9 cellular contexts compared by ENCODE assay signal in genomic region chr17:14303343-14304221, GRCh38. TPM values are rescaled to one million over a fixed set of nuclear protein-coding genes. Genes with fewer than 3 reads are reported as not detected.
DNase-seq lines count a peak whose midpoint lies in the region; ATAC-seq and TF ChIP-seq lines count a peak whose summit lies in the region.
"Had no signal": no experiment of that assay in that cellular context is flagged by ENCODE, and none has a peak within 500 bp of the region (broad histone marks: within the 10 kb centered on the region; RNA-seq: fewer than 3 reads in every experiment).

No MANE protein-coding gene starts in this region.

- no peaks in the 10 kb centered on the region for H3K36me3 ChIP-seq in kidney epithelial cell (ENCODE audit: control insufficient read depth, insufficient read depth, low read length)

- peak overlapping the region; percentile 82 for H3K27ac Mint-ChIP-seq in activated CD4-positive, alpha-beta T cell treated with anti-CD3 and anti-CD28 coated beads for 36 hours
- peak overlapping the region; percentile 84 for H3K27ac Mint-ChIP-seq in activated naive CD8-positive, alpha-beta T cell treated with anti-CD3 and anti-CD28 coated beads for 36 hours
- peak overlapping the region; percentile 74 to 96 for H3K27ac Mint-ChIP-seq in stimulated activated naive CD8-positive, alpha-beta T cell treated with anti-CD3 and anti-CD28 coated beads, Interleukin-15, amount 100 ng/mL, for 72 hours

- peaks cover 9% of the 10 kb centered on the region for H3K36me3 Mint-ChIP-seq in activated CD4-positive, alpha-beta T cell treated with anti-CD3 and anti-CD28 coated beads for 36 hours (ENCODE audit: low read depth)
- H3K36me3 Mint-ChIP-seq in activated naive CD8-positive, alpha-beta T cell treated with anti-CD3 and anti-CD28 coated beads for 36 hours = peaks cover 8% of the 10 kb centered on the region

- CTCF ChIA-PET in activated CD4-positive, alpha-beta T cell treated with anti-CD3 and anti-CD28 coated beads for 36 hours (lab: Charles Lee) = interaction anchor here (0.8 to 1.5 kb wide), 6 partner anchors 15 to 501 kb away, joined by 3 to 7 read pairs (median 3); no protein-coding TSS in a partner anchor

- no peak for ATAC-seq in activated CD4-positive, alpha-beta T cell treated with anti-CD3 and anti-CD28 coated beads for 36 hours
- no peak for ATAC-seq in stimulated activated naive CD8-positive, alpha-beta T cell treated with anti-CD3 and anti-CD28 coated beads, Interleukin-15, amount 100 ng/mL, for 72 hours

- POLR2A ChIA-PET in activated CD4-positive, alpha-beta T cell treated with anti-CD3 and anti-CD28 coated beads for 36 hours (lab: Charles Lee) = interaction anchor here (0.6 kb wide), 1 partner anchor 705 kb away, joined by 4 read pairs; no protein-coding TSS in a partner anchor

- DNase-seq in activated CD4-positive, alpha-beta T cell treated with anti-CD3 and anti-CD28 coated beads for 36 hours = peak; percentile 64
- no peak for DNase-seq in activated CD4-positive, alpha-beta T cell treated with anti-CD3 and anti-CD28 coated beads for 1 hour
- DNase-seq in activated naive CD8-positive, alpha-beta T cell treated with anti-CD3 and anti-CD28 coated beads for 36 hours = peak; percentile 31
- no peak for DNase-seq in kidney epithelial cell (ENCODE audit: low read depth)
- DNase-seq in stimulated activated naive CD8-positive, alpha-beta T cell treated with anti-CD3 and anti-CD28 coated beads, Interleukin-15, amount 100 ng/mL, for 72 hours = peak; percentile 38 to 47
- no peak for DNase-seq in NCI-H1048 (lab: John Stamatoyannopoulos, UW)
- no peak for DNase-seq in NCI-H2107 (lab: John Stamatoyannopoulos, UW)
- DNase-seq in OCI-M1 (lab: John Stamatoyannopoulos, UW) = no peak
- DNase-seq: NCI-H2227 treated with DMSO at 0.1 percent for 48 hours had no signal

- H3K4me3 Mint-ChIP-seq in activated CD4-positive, alpha-beta T cell treated with anti-CD3 and anti-CD28 coated beads for 36 hours = peak overlapping the region; percentile 81
- H3K4me3 Mint-ChIP-seq in activated naive CD8-positive, alpha-beta T cell treated with anti-CD3 and anti-CD28 coated beads for 36 hours = peak overlapping the region; percentile 85
- H3K4me3 Mint-ChIP-seq in stimulated activated naive CD8-positive, alpha-beta T cell treated with anti-CD3 and anti-CD28 coated beads, Interleukin-15, amount 100 ng/mL, for 72 hours = peak overlapping the region; percentile 96 to 97

- peaks cover 60% of the 10 kb centered on the region for H3K4me1 Mint-ChIP-seq in activated CD4-positive, alpha-beta T cell treated with anti-CD3 and anti-CD28 coated beads for 36 hours
- H3K4me1 Mint-ChIP-seq in activated naive CD8-positive, alpha-beta T cell treated with anti-CD3 and anti-CD28 coated beads for 36 hours = peaks cover 63% of the 10 kb centered on the region
- peaks cover 67% of the 10 kb centered on the region for H3K4me1 Mint-ChIP-seq in stimulated activated naive CD8-positive, alpha-beta T cell treated with anti-CD3 and anti-CD28 coated beads, Interleukin-15, amount 100 ng/mL, for 72 hours

- intact Hi-C loops in activated CD4-positive, alpha-beta T cell treated with anti-CD3 and anti-CD28 coated beads for 36 hours (cut with DNase I, micrococcal nuclease) = loop anchor here (1.0 to 10.0 kb wide), 10 partner anchors 34 to 1286 kb away; partner anchors contain the start of gene ELAC2 (in 1 of the 2)

- no peaks in the 10 kb centered on the region for H3K9me3 Mint-ChIP-seq in activated CD4-positive, alpha-beta T cell treated with anti-CD3 and anti-CD28 coated beads for 36 hours (ENCODE audit: low read depth)
- H3K9me3 Mint-ChIP-seq in activated naive CD8-positive, alpha-beta T cell treated with anti-CD3 and anti-CD28 coated beads for 36 hours = no peaks in the 10 kb centered on the region
- no peaks in the 10 kb centered on the region for H3K9me3 Mint-ChIP-seq in stimulated activated naive CD8-positive, alpha-beta T cell treated with anti-CD3 and anti-CD28 coated beads, Interleukin-15, amount 100 ng/mL, for 72 hours

- peaks cover 7% of the 10 kb centered on the region for H3K27me3 Mint-ChIP-seq in activated CD4-positive, alpha-beta T cell treated with anti-CD3 and anti-CD28 coated beads for 36 hours
- H3K27me3 Mint-ChIP-seq in activated naive CD8-positive, alpha-beta T cell treated with anti-CD3 and anti-CD28 coated beads for 36 hours = peaks cover 13% of the 10 kb centered on the region
- peaks cover 7% of the 10 kb centered on the region for H3K27me3 Mint-ChIP-seq in stimulated activated naive CD8-positive, alpha-beta T cell treated with anti-CD3 and anti-CD28 coated beads, Interleukin-15, amount 100 ng/mL, for 72 hours

- H3K4me3 ChIP-seq in kidney epithelial cell (ENCODE audit: low read depth, low read length) = peak overlapping the region; percentile 73

- no peak for TF ChIP-seq CTCF in kidney epithelial cell (IDR thresholded peaks at IDR 0.05; ENCODE audit: insufficient read depth, low read length, poor library complexity, severe bottlenecking)

- H3K27me3 ChIP-seq in kidney epithelial cell (ENCODE audit: control insufficient read depth, insufficient read depth, low read length) = no peaks in the 10 kb centered on the region

RNA-seq across cellular contexts. Expression of gene HS3ST3B1, which starts 2.7 kb away (rescaled TPM):
- total RNA-seq in activated CD4-positive, alpha-beta T cell treated with anti-CD3 and anti-CD28 coated beads for 36 hours = 1 to 10 TPM; 5.0 to 5.7 TPM
- total RNA-seq in activated naive CD8-positive, alpha-beta T cell treated with anti-CD3 and anti-CD28 coated beads for 36 hours = 1 to 10 TPM; 5.8 to 5.9 TPM
- total RNA-seq in kidney epithelial cell = 25.1 and 25.2 TPM in 2 replicates

Comparison
In these comparisons a context has a peak if more than half of its experiments do, and no peak if none do; other contexts are left out.
1. DNase-seq: peak in activated CD4-positive, alpha-beta T cell treated with anti-CD3 and anti-CD28 coated beads for 36 hours (single experiment), activated naive CD8-positive, alpha-beta T cell treated with anti-CD3 and anti-CD28 coated beads for 36 hours (single experiment) and stimulated activated naive CD8-positive, alpha-beta T cell treated with anti-CD3 and anti-CD28 coated beads, Interleukin-15, amount 100 ng/mL, for 72 hours (2 of 2); none in activated CD4-positive, alpha-beta T cell treated with anti-CD3 and anti-CD28 coated beads for 1 hour (single experiment), kidney epithelial cell (single experiment), NCI-H1048 (single experiment), NCI-H2107 (single experiment) and OCI-M1 (single experiment).
2. Peak in every context shown above with its lines, with median percentiles within 50 percentile points of each other: H3K27ac Mint-ChIP-seq and H3K4me3 Mint-ChIP-seq.